ENCODE assay signal across 27 cellular contexts in the genomic region with DNA sequence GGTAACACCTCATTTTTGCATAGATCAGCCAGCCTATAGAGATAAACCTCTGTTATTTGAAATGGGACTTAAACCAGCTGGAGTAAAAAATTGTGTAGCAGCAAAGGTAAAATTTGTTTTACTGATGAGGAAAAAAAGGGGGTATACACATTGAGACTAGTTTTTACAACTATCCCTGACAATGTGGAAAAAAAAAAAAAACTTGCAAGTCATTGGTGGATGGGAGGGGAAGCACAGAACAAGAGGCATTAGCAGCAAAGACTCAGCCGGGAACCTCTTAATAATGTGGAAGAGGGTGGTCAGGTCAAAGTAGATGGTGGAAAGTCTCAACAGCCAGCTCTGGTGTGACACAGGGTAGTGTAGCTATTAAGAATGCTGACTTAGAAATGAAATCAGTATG.
"Had no signal": no experiment of that assay in that cellular context is flagged by ENCODE, and none has a peak within 500 bp of the region (broad histone marks: within the 10 kb centered on the region; RNA-seq: fewer than 3 reads in every experiment).

No MANE protein-coding gene starts in this region.

- H3K4me3 ChIP-seq: pancreas, psoas muscle, right lobe of liver, sigmoid colon, stomach, thoracic aorta, thyroid gland, transverse colon, upper lobe of right lung, uterus had no signal

- H3K9me3 ChIP-seq: neutrophil, pancreas, psoas muscle, right lobe of liver, sigmoid colon, stomach, thoracic aorta, thyroid gland, transverse colon, upper lobe of right lung, uterus had no signal

- H3K4me1 Mint-ChIP-seq: nephron progenitor cell, neural crest cell had no signal

- H3K27ac ChIP-seq: neutrophil, pancreas, psoas muscle, right lobe of liver, sigmoid colon, stomach, thoracic aorta, thyroid gland, transverse colon, upper lobe of right lung, uterus had no signal

- H3K9me3 Mint-ChIP-seq: naive B cell; naive thymus-derived CD8-positive, alpha-beta T cell; natural killer cell treated with Interleukin-12 subunit alpha and Interleukin-12 subunit beta and Interleukin-15 and Interleukin-18, amount 100 ng/mL, for 72 hours; neural crest cell; stimulated activated effector memory CD8-positive, alpha-beta T cell treated with anti-CD3 and anti-CD28 coated beads, Interleukin-12 subunit alpha, Interleukin-12 subunit beta, amount 100 ng/mL, for 72 hours; stimulated activated naive B cell treated with anti-CD40 and anti-IgM and Interleukin-4, amounts not matched to agents 10 μg/mL and 1 μg/mL and 100 μg/mL, for 72 hours; type B pancreatic cell had no signal

- DNase-seq: naive B cell; naive thymus-derived CD8-positive, alpha-beta T cell; nephron progenitor cell; nucleus accumbens; pancreas; psoas muscle; right cardiac atrium; right lobe of liver; sigmoid colon; small intestine; stimulated activated CD4-positive, alpha-beta T cell treated with anti-CD3 and anti-CD28 coated beads, Interleukin-15, amount 100 ng/mL, for 24 hours; stimulated activated CD4-positive, alpha-beta T cell treated with anti-CD3 and anti-CD28 coated beads, Interleukin-2, amount 100 ng/mL, for 24 hours; stimulated activated CD4-positive, alpha-beta T cell treated with anti-CD3 and anti-CD28 coated beads, Interleukin-2, amount 100 ng/mL, for 48 hours; stimulated activated CD4-positive, alpha-beta T cell treated with anti-CD3 and anti-CD28 coated beads, Interleukin-4, amount 100 ng/mL, for 24 hours; stimulated activated naive B cell treated with anti-CD40 and anti-IgM and Interleukin-4, amounts not matched to agents 10 μg/mL and 1 μg/mL and 100 μg/mL, for 72 hours; stimulated activated naive CD4-positive, alpha-beta T cell treated with Interleukin-2 at 50 U/mL for 16 hours; stomach; thyroid gland; transverse colon; upper lobe of right lung; uterus had no signal

- H3K4me3 Mint-ChIP-seq: naive thymus-derived CD8-positive, alpha-beta T cell; natural killer cell treated with Interleukin-12 subunit alpha and Interleukin-12 subunit beta and Interleukin-15 and Interleukin-18, amount 100 ng/mL, for 72 hours; nephron progenitor cell; neural crest cell; stimulated activated effector memory CD8-positive, alpha-beta T cell treated with anti-CD3 and anti-CD28 coated beads, Interleukin-12 subunit alpha, Interleukin-12 subunit beta, amount 100 ng/mL, for 72 hours; stimulated activated naive B cell treated with anti-CD40 and anti-IgM and Interleukin-4, amounts not matched to agents 10 μg/mL and 1 μg/mL and 100 μg/mL, for 72 hours; type B pancreatic cell had no signal

- ATAC-seq: naive thymus-derived CD8-positive, alpha-beta T cell; natural killer cell treated with Interleukin-12 subunit alpha and Interleukin-12 subunit beta and Interleukin-15 and Interleukin-18, amount 100 ng/mL, for 72 hours; pancreas; psoas muscle; right cardiac atrium; right lobe of liver; stimulated activated effector memory CD8-positive, alpha-beta T cell treated with anti-CD3 and anti-CD28 coated beads, Interleukin-12 subunit alpha, Interleukin-12 subunit beta, amount 100 ng/mL, for 72 hours; stimulated activated naive B cell treated with anti-CD40 and anti-IgM and Interleukin-4, amounts not matched to agents 10 μg/mL and 1 μg/mL and 100 μg/mL, for 72 hours; upper lobe of right lung had no signal

- H3K4me1 ChIP-seq: upper lobe of right lung, uterus had no signal

- H3K36me3 ChIP-seq: uterus had no signal

- FAIRE-seq: pancreas, small intestine had no signal

- H3K27ac Mint-ChIP-seq: natural killer cell treated with Interleukin-12 subunit alpha and Interleukin-12 subunit beta and Interleukin-15 and Interleukin-18, amount 100 ng/mL, for 72 hours; nephron progenitor cell; stimulated activated effector memory CD8-positive, alpha-beta T cell treated with anti-CD3 and anti-CD28 coated beads, Interleukin-12 subunit alpha, Interleukin-12 subunit beta, amount 100 ng/mL, for 72 hours; stimulated activated naive B cell treated with anti-CD40 and anti-IgM and Interleukin-4, amounts not matched to agents 10 μg/mL and 1 μg/mL and 100 μg/mL, for 72 hours; type B pancreatic cell had no signal

- H3K27me3 ChIP-seq: neutrophil, pancreas, right lobe of liver, sigmoid colon, stomach, thyroid gland, transverse colon, upper lobe of right lung, uterus had no signal

- H3K27me3 Mint-ChIP-seq: naive B cell; naive thymus-derived CD8-positive, alpha-beta T cell; natural killer cell treated with Interleukin-12 subunit alpha and Interleukin-12 subunit beta and Interleukin-15 and Interleukin-18, amount 100 ng/mL, for 72 hours; stimulated activated naive B cell treated with anti-CD40 and anti-IgM and Interleukin-4, amounts not matched to agents 10 μg/mL and 1 μg/mL and 100 μg/mL, for 72 hours; type B pancreatic cell had no signal
